In the genomic region with DNA sequence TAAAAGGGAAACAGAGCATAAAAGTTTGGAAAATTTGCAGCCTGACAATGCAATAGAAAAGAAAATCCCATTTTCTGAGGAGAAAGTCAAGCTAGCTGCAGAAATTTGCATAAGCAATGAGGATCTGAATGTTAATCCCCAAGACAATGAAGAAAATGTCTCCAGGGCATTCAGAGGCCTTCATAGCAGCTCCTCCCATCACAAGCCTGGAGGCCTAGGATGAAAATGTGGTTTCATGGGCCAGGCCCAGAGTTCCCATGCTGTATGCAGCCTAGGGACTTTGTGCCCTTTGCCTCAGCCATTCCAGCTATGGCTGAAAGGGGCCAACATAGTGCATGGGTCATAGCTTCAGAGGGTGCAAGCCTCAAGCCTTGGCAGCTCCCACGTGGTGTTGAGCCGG, we compare ENCODE assay signal across 2 cellular contexts.
TF ChIP-seq lines count a peak whose summit lies in the region.

No MANE protein-coding gene starts in this region.

TF ChIP-seq in HepG2, 621 proteins besides CTCF, POLR2A, EP300 and RAD21 (continued from another document):
- TF ChIP-seq, protein P1, sequence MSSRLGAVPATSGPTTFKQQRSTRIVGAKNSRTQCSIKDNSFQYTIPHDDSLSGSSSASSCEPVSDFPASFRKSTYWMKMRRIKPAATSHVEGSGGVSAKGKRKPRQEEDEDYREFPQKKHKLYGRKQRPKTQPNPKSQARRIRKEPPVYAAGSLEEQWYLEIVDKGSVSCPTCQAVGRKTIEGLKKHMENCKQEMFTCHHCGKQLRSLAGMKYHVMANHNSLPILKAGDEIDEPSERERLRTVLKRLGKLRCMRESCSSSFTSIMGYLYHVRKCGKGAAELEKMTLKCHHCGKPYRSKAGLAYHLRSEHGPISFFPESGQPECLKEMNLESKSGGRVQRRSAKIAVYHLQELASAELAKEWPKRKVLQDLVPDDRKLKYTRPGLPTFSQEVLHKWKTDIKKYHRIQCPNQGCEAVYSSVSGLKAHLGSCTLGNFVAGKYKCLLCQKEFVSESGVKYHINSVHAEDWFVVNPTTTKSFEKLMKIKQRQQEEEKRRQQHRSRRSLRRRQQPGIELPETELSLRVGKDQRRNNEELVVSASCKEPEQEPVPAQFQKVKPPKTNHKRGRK (CRISPR knock-in tag; IDR thresholded peaks at IDR 0.05): peak; percentile 52; the same call in 1 of the 2 replicates
- TF ChIP-seq SOX6 (IDR thresholded peaks at IDR 0.05) (no peak), SOX6 (CRISPR knock-in tag; IDR thresholded peaks at IDR 0.05) (no peak), TOE1 (CRISPR knock-in tag; IDR thresholded peaks at IDR 0.05) (no peak)
- TF ChIP-seq, protein P2, sequence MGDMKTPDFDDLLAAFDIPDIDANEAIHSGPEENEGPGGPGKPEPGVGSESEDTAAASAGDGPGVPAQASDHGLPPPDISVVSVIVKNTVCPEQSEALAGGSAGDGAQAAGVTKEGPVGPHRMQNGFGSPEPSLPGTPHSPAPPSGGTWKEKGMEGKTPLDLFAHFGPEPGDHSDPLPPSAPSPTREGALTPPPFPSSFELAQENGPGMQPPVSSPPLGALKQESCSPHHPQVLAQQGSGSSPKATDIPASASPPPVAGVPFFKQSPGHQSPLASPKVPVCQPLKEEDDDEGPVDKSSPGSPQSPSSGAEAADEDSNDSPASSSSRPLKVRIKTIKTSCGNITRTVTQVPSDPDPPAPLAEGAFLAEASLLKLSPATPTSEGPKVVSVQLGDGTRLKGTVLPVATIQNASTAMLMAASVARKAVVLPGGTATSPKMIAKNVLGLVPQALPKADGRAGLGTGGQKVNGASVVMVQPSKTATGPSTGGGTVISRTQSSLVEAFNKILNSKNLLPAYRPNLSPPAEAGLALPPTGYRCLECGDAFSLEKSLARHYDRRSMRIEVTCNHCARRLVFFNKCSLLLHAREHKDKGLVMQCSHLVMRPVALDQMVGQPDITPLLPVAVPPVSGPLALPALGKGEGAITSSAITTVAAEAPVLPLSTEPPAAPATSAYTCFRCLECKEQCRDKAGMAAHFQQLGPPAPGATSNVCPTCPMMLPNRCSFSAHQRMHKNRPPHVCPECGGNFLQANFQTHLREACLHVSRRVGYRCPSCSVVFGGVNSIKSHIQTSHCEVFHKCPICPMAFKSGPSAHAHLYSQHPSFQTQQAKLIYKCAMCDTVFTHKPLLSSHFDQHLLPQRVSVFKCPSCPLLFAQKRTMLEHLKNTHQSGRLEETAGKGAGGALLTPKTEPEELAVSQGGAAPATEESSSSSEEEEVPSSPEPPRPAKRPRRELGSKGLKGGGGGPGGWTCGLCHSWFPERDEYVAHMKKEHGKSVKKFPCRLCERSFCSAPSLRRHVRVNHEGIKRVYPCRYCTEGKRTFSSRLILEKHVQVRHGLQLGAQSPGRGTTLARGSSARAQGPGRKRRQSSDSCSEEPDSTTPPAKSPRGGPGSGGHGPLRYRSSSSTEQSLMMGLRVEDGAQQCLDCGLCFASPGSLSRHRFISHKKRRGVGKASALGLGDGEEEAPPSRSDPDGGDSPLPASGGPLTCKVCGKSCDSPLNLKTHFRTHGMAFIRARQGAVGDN (CRISPR knock-in tag; IDR thresholded peaks at IDR 0.05): peak; percentile 49

TF ChIP-seq in WTC11, 78 proteins besides CTCF, POLR2A, EP300 and RAD21:
- TF ChIP-seq, protein P3, sequence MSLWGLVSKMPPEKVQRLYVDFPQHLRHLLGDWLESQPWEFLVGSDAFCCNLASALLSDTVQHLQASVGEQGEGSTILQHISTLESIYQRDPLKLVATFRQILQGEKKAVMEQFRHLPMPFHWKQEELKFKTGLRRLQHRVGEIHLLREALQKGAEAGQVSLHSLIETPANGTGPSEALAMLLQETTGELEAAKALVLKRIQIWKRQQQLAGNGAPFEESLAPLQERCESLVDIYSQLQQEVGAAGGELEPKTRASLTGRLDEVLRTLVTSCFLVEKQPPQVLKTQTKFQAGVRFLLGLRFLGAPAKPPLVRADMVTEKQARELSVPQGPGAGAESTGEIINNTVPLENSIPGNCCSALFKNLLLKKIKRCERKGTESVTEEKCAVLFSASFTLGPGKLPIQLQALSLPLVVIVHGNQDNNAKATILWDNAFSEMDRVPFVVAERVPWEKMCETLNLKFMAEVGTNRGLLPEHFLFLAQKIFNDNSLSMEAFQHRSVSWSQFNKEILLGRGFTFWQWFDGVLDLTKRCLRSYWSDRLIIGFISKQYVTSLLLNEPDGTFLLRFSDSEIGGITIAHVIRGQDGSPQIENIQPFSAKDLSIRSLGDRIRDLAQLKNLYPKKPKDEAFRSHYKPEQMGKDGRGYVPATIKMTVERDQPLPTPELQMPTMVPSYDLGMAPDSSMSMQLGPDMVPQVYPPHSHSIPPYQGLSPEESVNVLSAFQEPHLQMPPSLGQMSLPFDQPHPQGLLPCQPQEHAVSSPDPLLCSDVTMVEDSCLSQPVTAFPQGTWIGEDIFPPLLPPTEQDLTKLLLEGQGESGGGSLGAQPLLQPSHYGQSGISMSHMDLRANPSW (CRISPR knock-in tag; conservative IDR thresholded peaks at IDR 0.05; ENCODE audit: low read depth): no peak
- TF ChIP-seq SOX15 (CRISPR knock-in tag; IDR thresholded peaks at IDR 0.05) (no peak), ZNF138 (CRISPR knock-in tag; conservative IDR thresholded peaks at IDR 0.05) (no peak), HMGA2 (CRISPR knock-in tag; IDR thresholded peaks at IDR 0.05) (no peak), SMAD3 (CRISPR knock-in tag; IDR thresholded peaks at IDR 0.05; ENCODE audit: borderline replicate concordance) (no peak), FOXJ3 (CRISPR knock-in tag; IDR thresholded peaks at IDR 0.05; ENCODE audit: borderline replicate concordance) (no peak), ZNF232 (CRISPR knock-in tag; IDR thresholded peaks at IDR 0.05) (no peak), MXD4 (CRISPR knock-in tag; IDR thresholded peaks at IDR 0.05; ENCODE audit: borderline replicate concordance) (no peak), RORB (CRISPR knock-in tag; IDR thresholded peaks at IDR 0.05) (no peak), NFATC4 (CRISPR knock-in tag; IDR thresholded peaks at IDR 0.05) (no peak)
- TF ChIP-seq, protein P4, sequence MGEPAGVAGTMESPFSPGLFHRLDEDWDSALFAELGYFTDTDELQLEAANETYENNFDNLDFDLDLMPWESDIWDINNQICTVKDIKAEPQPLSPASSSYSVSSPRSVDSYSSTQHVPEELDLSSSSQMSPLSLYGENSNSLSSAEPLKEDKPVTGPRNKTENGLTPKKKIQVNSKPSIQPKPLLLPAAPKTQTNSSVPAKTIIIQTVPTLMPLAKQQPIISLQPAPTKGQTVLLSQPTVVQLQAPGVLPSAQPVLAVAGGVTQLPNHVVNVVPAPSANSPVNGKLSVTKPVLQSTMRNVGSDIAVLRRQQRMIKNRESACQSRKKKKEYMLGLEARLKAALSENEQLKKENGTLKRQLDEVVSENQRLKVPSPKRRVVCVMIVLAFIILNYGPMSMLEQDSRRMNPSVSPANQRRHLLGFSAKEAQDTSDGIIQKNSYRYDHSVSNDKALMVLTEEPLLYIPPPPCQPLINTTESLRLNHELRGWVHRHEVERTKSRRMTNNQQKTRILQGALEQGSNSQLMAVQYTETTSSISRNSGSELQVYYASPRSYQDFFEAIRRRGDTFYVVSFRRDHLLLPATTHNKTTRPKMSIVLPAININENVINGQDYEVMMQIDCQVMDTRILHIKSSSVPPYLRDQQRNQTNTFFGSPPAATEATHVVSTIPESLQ (CRISPR knock-in tag; IDR thresholded peaks at IDR 0.05): no peak
- TF ChIP-seq, protein P5, sequence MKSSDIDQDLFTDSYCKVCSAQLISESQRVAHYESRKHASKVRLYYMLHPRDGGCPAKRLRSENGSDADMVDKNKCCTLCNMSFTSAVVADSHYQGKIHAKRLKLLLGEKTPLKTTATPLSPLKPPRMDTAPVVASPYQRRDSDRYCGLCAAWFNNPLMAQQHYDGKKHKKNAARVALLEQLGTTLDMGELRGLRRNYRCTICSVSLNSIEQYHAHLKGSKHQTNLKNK (CRISPR knock-in tag; IDR thresholded peaks at IDR 0.05): no peak
